ENCODE assay signal across 23 cellular contexts in genomic region chr3:24123596-24123995, GRCh38.
DNase-seq lines count a peak whose midpoint lies in the region; ATAC-seq and TF ChIP-seq lines count a peak whose summit lies in the region.
"Had no signal": no experiment of that assay in that cellular context is flagged by ENCODE, and none has a peak within 500 bp of the region (broad histone marks: within the 10 kb centered on the region; RNA-seq: fewer than 3 reads in every experiment).

No MANE protein-coding gene starts in this region.

- H3K36me3 ChIP-seq in GM23248 (ENCODE audit: low read depth) (no peaks in the 10 kb centered on the region), smooth muscle cell (ENCODE audit: low read depth) (no peaks in the 10 kb centered on the region), testis (ENCODE audit: low read depth, missing control alignments) (no peaks in the 10 kb centered on the region), vagina (no peaks in the 10 kb centered on the region)

- TF ChIP-seq POLR2A in testis (IDR thresholded peaks at IDR 0.05): no peak
- TF ChIP-seq POLR2A in vagina (IDR thresholded peaks at IDR 0.05): no peak

- H3K9me3 ChIP-seq in GM23248 (ENCODE audit: low read depth): no peaks in the 10 kb centered on the region
- H3K9me3 ChIP-seq in smooth muscle cell (replicated peaks; ENCODE audit: low read depth): no peaks in the 10 kb centered on the region
- no peaks in the 10 kb centered on the region for H3K9me3 ChIP-seq in testis
- H3K9me3 ChIP-seq in vagina: no peaks in the 10 kb centered on the region
- H3K9me3 ChIP-seq: sigmoid colon had no signal

- intact Hi-C loops in testis (cut with DNase I; ENCODE audit: low total_unique reads): no loop called here
- intact Hi-C loops in vagina (cut with DNase I): no loop called here

- no peak overlapping the region for H3K9ac ChIP-seq in GM23248
- H3K9ac ChIP-seq in smooth muscle cell (ENCODE audit: low read depth): no peak overlapping the region

- H3K27me3 ChIP-seq in GM23248 (replicated peaks; ENCODE audit: insufficient read depth) (no peaks in the 10 kb centered on the region), smooth muscle cell (ENCODE audit: low read depth) (no peaks in the 10 kb centered on the region), testis (no peaks in the 10 kb centered on the region), vagina (no peaks in the 10 kb centered on the region)
- H3K27me3 ChIP-seq: sigmoid colon had no signal

- H2AFZ ChIP-seq in GM23248 (0 out of 2 replicates have a peak overlapping the region, but pooled peaks have one; percentile 8), smooth muscle cell (ENCODE audit: low read depth) (no peak overlapping the region)

- peak overlapping the region; percentile 7; the same call in 1 of the 2 replicates for H3K4me3 ChIP-seq in GM23248
- H3K4me3 ChIP-seq in fibroblast of pulmonary artery (replicated peaks; ENCODE audit: low read depth, low read length): no peak overlapping the region
- H3K4me3 ChIP-seq in smooth muscle cell: no peak overlapping the region
- no peak overlapping the region for H3K4me3 ChIP-seq in testis
- H3K4me3 ChIP-seq in vagina: no peak overlapping the region
- H3K4me3 ChIP-seq: sigmoid colon had no signal

- DNase-seq in GM23248: peak; percentile 59
- peak; percentile 24 for DNase-seq in T1000 (lab: John Stamatoyannopoulos, UW)
- peak; percentile 18 for DNase-seq in fibroblast of pulmonary artery (ENCODE audit: low read depth)
- no peak for DNase-seq in smooth muscle cell (lab: John Stamatoyannopoulos, UW; ENCODE audit: unreplicated experiment)
- DNase-seq in testis: no peak
- DNase-seq in vagina (ENCODE audit: extremely low spot score in 2 of 2): no peak
- DNase-seq in NCI-H1694 treated with DMSO at 0.1 percent for 48 hours (lab: John Stamatoyannopoulos, UW): no peak
- DNase-seq: activated CD4-positive, alpha-beta memory T cell treated with anti-CD3 and anti-CD28 coated beads, Interleukin-2, amount 10 ng/mL, durations not matched to agents 7 days and 5 days; DMS153; hypothalamus; Kasumi-1; left colon; NCI-H1417; NCI-H2227 treated with DMSO at 0.1 percent for 48 hours; NK-92 treated with Interleukin-12 subunit alpha and Interleukin-12 subunit beta, amount 100 ng/mL, for 24 hours; occipital lobe; sigmoid colon; stimulated activated CD4-positive, alpha-beta T cell treated with anti-CD3 and anti-CD28 coated beads, Interleukin-4, amount 100 ng/mL, for 24 hours; stimulated activated CD8-positive, alpha-beta memory T cell treated with anti-CD3 and anti-CD28 coated beads, Interleukin-4, amount 100 ng/mL, for 48 hours had no signal

- H4K20me1 ChIP-seq in GM23248 (ENCODE audit: insufficient read depth): no peaks in the 10 kb centered on the region
- H4K20me1 ChIP-seq in smooth muscle cell (ENCODE audit: low read depth): no peaks in the 10 kb centered on the region

- in situ Hi-C loops in GM23248 (cut with MboI): no loop called here

- peak overlapping the region; percentile 40 for H3K4me2 ChIP-seq in GM23248 (ENCODE audit: unreplicated experiment)
- peak overlapping the region; percentile 54 for H3K4me2 ChIP-seq in smooth muscle cell

- H3K27ac ChIP-seq in GM23248 (no peak overlapping the region), smooth muscle cell (ENCODE audit: low read depth) (no peak overlapping the region), testis (no peak overlapping the region), vagina (no peak overlapping the region)
- H3K27ac ChIP-seq: C4-2B, RWPE1, VCaP had no signal

- H3K4me1 ChIP-seq in GM23248 (ENCODE audit: insufficient read depth): peaks cover 33% of the 10 kb centered on the region
- H3K4me1 ChIP-seq in smooth muscle cell (ENCODE audit: low read depth): peaks cover 4% of the 10 kb centered on the region
- no peaks in the 10 kb centered on the region for H3K4me1 ChIP-seq in testis
- H3K4me1 ChIP-seq in vagina: peaks cover 18% of the 10 kb centered on the region

- no peak for TF ChIP-seq CTCF in fibroblast of pulmonary artery (IDR thresholded peaks at IDR 0.05; ENCODE audit: low read length, missing control alignments)
- no peak for TF ChIP-seq CTCF in smooth muscle cell (IDR thresholded peaks at IDR 0.05; ENCODE audit: borderline replicate concordance, insufficient read depth, poor library complexity, severe bottlenecking)
- TF ChIP-seq CTCF in testis (IDR thresholded peaks at IDR 0.05): no peak
- no peak for TF ChIP-seq CTCF in vagina (IDR thresholded peaks at IDR 0.05)

- H3K79me2 ChIP-seq in GM23248 (ENCODE audit: insufficient read depth): no peaks in the 10 kb centered on the region
- no peaks in the 10 kb centered on the region for H3K79me2 ChIP-seq in smooth muscle cell (ENCODE audit: low read depth)

- H3F3A ChIP-seq in GM23248 (ENCODE audit: insufficient read depth) (peaks cover 20% of the 10 kb centered on the region), smooth muscle cell (ENCODE audit: low read depth) (no peaks in the 10 kb centered on the region)

- 12 to 14% methylated on average over 1 of the region's 1 CpG for WGBS in GM23248 (ENCODE audit: low coverage in 1 of 2, low lambda C conversion rate in 2 of 2, missing lambda C conversion rate in 2 of 2), 2 experiments
- 79% methylated on average over 1 of the region's 1 CpG for WGBS in smooth muscle cell (ENCODE audit: low lambda C conversion rate)
- WGBS in testis, 2 donors: 87 to 100% methylated on average over 1 of the region's 1 CpG

- no peak for ATAC-seq in HG03460 (IDR thresholded peaks at IDR 0.05; ENCODE audit: unreplicated experiment)
- ATAC-seq: left colon had no signal

- no peaks in the 10 kb centered on the region for H3K9me2 ChIP-seq in GM23248 (ENCODE audit: insufficient read depth)

Comparison
In these comparisons a context has a peak if more than half of its experiments do, and no peak if none do; other contexts are left out.
1. DNase-seq: peak in GM23248 (single experiment), T1000 (single experiment) and fibroblast of pulmonary artery (single experiment); none in smooth muscle cell (single experiment), testis (single experiment), vagina (0 of 2) and NCI-H1694 treated with DMSO at 0.1 percent for 48 hours (single experiment).